ENCODE assay signal across 36 cellular contexts in genomic region chr1:233547726-233548125, GRCh38.
"Had no signal": no experiment of that assay in that cellular context is flagged by ENCODE, and none has a peak within 500 bp of the region (broad histone marks: within the 10 kb centered on the region; RNA-seq: fewer than 3 reads in every experiment).

No MANE protein-coding gene starts in this region.

- H3K27ac Mint-ChIP-seq: activated naive CD4-positive, alpha-beta T cell treated with anti-CD3 and anti-CD28 coated beads for 36 hours; activated naive CD4-positive, alpha-beta T cell treated with anti-CD3 and anti-CD28 coated beads, Interleukin-2, amount 10 ng/mL, durations not matched to agents 7 days and 5 days; activated naive CD4-positive, alpha-beta T cell treated with anti-CD3 and anti-CD28 coated beads, Interleukin-2, amount 50 U/mL, for 24 hours; activated naive CD4-positive, alpha-beta T cell treated with anti-CD3 and anti-CD28 coated beads, Interleukin-2, amount 50 U/mL, for 72 hours; activated naive CD8-positive, alpha-beta T cell; activated naive CD8-positive, alpha-beta T cell treated with anti-CD3 and anti-CD28 coated beads for 36 hours; activated naive CD8-positive, alpha-beta T cell treated with anti-CD3 and anti-CD28 coated beads, Interleukin-2, amount 10 ng/mL, durations not matched to agents 7 days and 5 days; activated naive CD8-positive, alpha-beta T cell treated with anti-CD3 and anti-CD28 coated beads, Interleukin-2, amount 50 U/mL, for 24 hours; activated T-cell treated with anti-CD3 and anti-CD28 coated beads, Interleukin-2, amount 50 U/mL, for 24 hours; activated T-cell treated with anti-CD3 and anti-CD28 coated beads, Interleukin-2, amount 50 U/mL, for 72 hours; activated T-helper 1 cell treated with anti-CD3 and anti-CD28 coated beads, Interleukin-12 subunit alpha, Interleukin-12 subunit beta, Interleukin-2, Interleukin-4 antibody, amounts not matched to agents 30 ng/mL and 10 ng/mL and 1 ng/mL, durations not matched to agents 14 hours and 24 hours and 36 hours; activated T-helper 17 cell treated with anti-CD3 and anti-CD28 coated beads, Interleukin-2, amount 50 U/mL, for 72 hours; activated T-helper 2 cell treated with anti-CD3 and anti-CD28 coated beads, Interferon-gamma antibody, Interleukin-2, Interleukin-4, amounts not matched to agents 10 μg/mL and 5 μg/mL and 100 μg/mL, durations not matched to agents 14 hours and 24 hours and 36 hours had no signal

- H3K27ac ChIP-seq: adrenal gland, ascending aorta, body of pancreas, brain microvascular endothelial cell, breast epithelium, cardiac muscle cell had no signal

- DNase-seq: activated effector memory CD4-positive, alpha-beta T cell treated with anti-CD3 and anti-CD28 coated beads, Interleukin-2, amount 50 U/mL, for 16 hours; activated effector memory CD4-positive, alpha-beta T cell treated with Interleukin-2 at 50 U/mL for 16 hours; activated gamma-delta T cell; activated gamma-delta T cell treated with Interleukin-2 at 50 U/mL for 16 hours; activated naive CD4-positive, alpha-beta T cell; activated naive CD4-positive, alpha-beta T cell treated with anti-CD3 and anti-CD28 coated beads for 36 hours; activated naive CD4-positive, alpha-beta T cell treated with anti-CD3 and anti-CD28 coated beads, Interleukin-2, amount 10 ng/mL, durations not matched to agents 7 days and 5 days; activated naive CD4-positive, alpha-beta T cell treated with anti-CD3 and anti-CD28 coated beads, Interleukin-2, amount 50 U/mL, for 16 hours; activated naive CD4-positive, alpha-beta T cell treated with Interleukin-2 at 50 U/mL for 16 hours; activated naive CD8-positive, alpha-beta T cell treated with anti-CD3 and anti-CD28 coated beads for 36 hours; activated naive CD8-positive, alpha-beta T cell treated with anti-CD3 and anti-CD28 coated beads, Interleukin-2, amount 10 ng/mL, durations not matched to agents 7 days and 5 days; activated naive CD8-positive, alpha-beta T cell treated with anti-CD3 and anti-CD28 coated beads, Interleukin-2, amount 50 U/mL, for 24 hours; activated T-cell treated with anti-CD3 and anti-CD28 coated beads, Interleukin-2, amount 50 U/mL, for 1 hour; activated T-cell treated with anti-CD3 and anti-CD28 coated beads, Interleukin-2, amount 50 U/mL, for 24 hours; activated T-cell treated with anti-CD3 and anti-CD28 coated beads, Interleukin-2, amount 50 U/mL, for 4 hours; activated T-cell treated with anti-CD3 and anti-CD28 coated beads, Interleukin-2, amount 50 U/mL, for 48 hours; activated T-cell treated with anti-CD3 and anti-CD28 coated beads, Interleukin-2, amount 50 U/mL, for 72 hours; adrenal gland; amniotic stem cell; amygdala; aorta; body of pancreas; brain microvascular endothelial cell; central memory CD4-positive, alpha-beta T cell; cerebellar nuclear complex had no signal

- H3K4me1 Mint-ChIP-seq: activated naive CD4-positive, alpha-beta T cell treated with anti-CD3 and anti-CD28 coated beads, Interleukin-2, amount 10 ng/mL, durations not matched to agents 7 days and 5 days; activated naive CD4-positive, alpha-beta T cell treated with anti-CD3 and anti-CD28 coated beads, Interleukin-2, amount 50 U/mL, for 24 hours; activated naive CD8-positive, alpha-beta T cell treated with anti-CD3 and anti-CD28 coated beads for 36 hours; activated naive CD8-positive, alpha-beta T cell treated with anti-CD3 and anti-CD28 coated beads, Interleukin-2, amount 10 ng/mL, durations not matched to agents 7 days and 5 days; activated naive CD8-positive, alpha-beta T cell treated with anti-CD3 and anti-CD28 coated beads, Interleukin-2, amount 50 U/mL, for 24 hours; activated T-helper 17 cell treated with anti-CD3 and anti-CD28 coated beads, Interleukin-2, amount 50 U/mL, for 72 hours; central memory CD8-positive, alpha-beta T cell had no signal

- H3K4me3 Mint-ChIP-seq: activated naive CD4-positive, alpha-beta T cell treated with anti-CD3 and anti-CD28 coated beads for 36 hours; activated naive CD4-positive, alpha-beta T cell treated with anti-CD3 and anti-CD28 coated beads, Interleukin-2, amount 10 ng/mL, durations not matched to agents 7 days and 5 days; activated naive CD4-positive, alpha-beta T cell treated with anti-CD3 and anti-CD28 coated beads, Interleukin-2, amount 50 U/mL, for 24 hours; activated naive CD8-positive, alpha-beta T cell; activated naive CD8-positive, alpha-beta T cell treated with anti-CD3 and anti-CD28 coated beads for 36 hours; activated naive CD8-positive, alpha-beta T cell treated with anti-CD3 and anti-CD28 coated beads, Interleukin-2, amount 10 ng/mL, durations not matched to agents 7 days and 5 days; activated naive CD8-positive, alpha-beta T cell treated with anti-CD3 and anti-CD28 coated beads, Interleukin-2, amount 50 U/mL, for 24 hours; activated T-cell treated with anti-CD3 and anti-CD28 coated beads, Interleukin-2, amount 50 U/mL, for 24 hours; activated T-cell treated with anti-CD3 and anti-CD28 coated beads, Interleukin-2, amount 50 U/mL, for 4 hours; activated T-cell treated with anti-CD3 and anti-CD28 coated beads, Interleukin-2, amount 50 U/mL, for 72 hours; activated T-helper 1 cell treated with anti-CD3 and anti-CD28 coated beads, Interleukin-12 subunit alpha, Interleukin-12 subunit beta, Interleukin-2, Interleukin-4 antibody, amounts not matched to agents 30 ng/mL and 10 ng/mL and 1 ng/mL, durations not matched to agents 14 hours and 24 hours and 36 hours; activated T-helper 17 cell treated with anti-CD3 and anti-CD28 coated beads, Interleukin-2, amount 50 U/mL, for 72 hours; brain; central memory CD8-positive, alpha-beta T cell had no signal

- H3K36me3 Mint-ChIP-seq: activated naive CD4-positive, alpha-beta T cell treated with anti-CD3 and anti-CD28 coated beads, Interleukin-2, amount 10 ng/mL, durations not matched to agents 7 days and 5 days; activated naive CD4-positive, alpha-beta T cell treated with anti-CD3 and anti-CD28 coated beads, Interleukin-2, amount 50 U/mL, for 24 hours; activated naive CD4-positive, alpha-beta T cell treated with anti-CD3 and anti-CD28 coated beads, Interleukin-2, amount 50 U/mL, for 72 hours; activated naive CD8-positive, alpha-beta T cell; activated naive CD8-positive, alpha-beta T cell treated with anti-CD3 and anti-CD28 coated beads for 36 hours; activated naive CD8-positive, alpha-beta T cell treated with anti-CD3 and anti-CD28 coated beads, Interleukin-2, amount 10 ng/mL, durations not matched to agents 7 days and 5 days; brain had no signal

- ATAC-seq: activated naive CD4-positive, alpha-beta T cell treated with anti-CD3 and anti-CD28 coated beads, Interleukin-2, amount 50 U/mL, for 72 hours; activated naive CD8-positive, alpha-beta T cell treated with anti-CD3 and anti-CD28 coated beads, Interleukin-2, amount 50 U/mL, for 24 hours; activated T-cell treated with anti-CD3 and anti-CD28 coated beads, Interleukin-2, amount 50 U/mL, for 4 hours; activated T-cell treated with anti-CD3 and anti-CD28 coated beads, Interleukin-2, amount 50 U/mL, for 72 hours; activated T-helper 17 cell treated with anti-CD3 and anti-CD28 coated beads, Interleukin-2, amount 50 U/mL, for 72 hours; body of pancreas had no signal

- H3K9me3 Mint-ChIP-seq: activated naive CD4-positive, alpha-beta T cell treated with anti-CD3 and anti-CD28 coated beads for 36 hours; activated naive CD4-positive, alpha-beta T cell treated with anti-CD3 and anti-CD28 coated beads, Interleukin-2, amount 10 ng/mL, durations not matched to agents 7 days and 5 days; activated naive CD8-positive, alpha-beta T cell treated with anti-CD3 and anti-CD28 coated beads for 36 hours; activated naive CD8-positive, alpha-beta T cell treated with anti-CD3 and anti-CD28 coated beads, Interleukin-2, amount 10 ng/mL, durations not matched to agents 7 days and 5 days; activated naive CD8-positive, alpha-beta T cell treated with anti-CD3 and anti-CD28 coated beads, Interleukin-2, amount 50 U/mL, for 24 hours; activated T-cell treated with anti-CD3 and anti-CD28 coated beads, Interleukin-2, amount 50 U/mL, for 24 hours; activated T-cell treated with anti-CD3 and anti-CD28 coated beads, Interleukin-2, amount 50 U/mL, for 72 hours; activated T-helper 1 cell treated with anti-CD3 and anti-CD28 coated beads, Interleukin-12 subunit alpha, Interleukin-12 subunit beta, Interleukin-2, Interleukin-4 antibody, amounts not matched to agents 30 ng/mL and 10 ng/mL and 1 ng/mL, durations not matched to agents 14 hours and 24 hours and 36 hours; activated T-helper 2 cell treated with anti-CD3 and anti-CD28 coated beads, Interferon-gamma antibody, Interleukin-2, Interleukin-4, amounts not matched to agents 10 μg/mL and 5 μg/mL and 100 μg/mL, durations not matched to agents 14 hours and 24 hours and 36 hours; central memory CD8-positive, alpha-beta T cell had no signal

- H3K27me3 Mint-ChIP-seq: activated naive CD4-positive, alpha-beta T cell treated with anti-CD3 and anti-CD28 coated beads, Interleukin-2, amount 10 ng/mL, durations not matched to agents 7 days and 5 days; activated naive CD8-positive, alpha-beta T cell treated with anti-CD3 and anti-CD28 coated beads, Interleukin-2, amount 10 ng/mL, durations not matched to agents 7 days and 5 days; brain had no signal
